8 cellular contexts compared by ENCODE assay signal in the genomic region with DNA sequence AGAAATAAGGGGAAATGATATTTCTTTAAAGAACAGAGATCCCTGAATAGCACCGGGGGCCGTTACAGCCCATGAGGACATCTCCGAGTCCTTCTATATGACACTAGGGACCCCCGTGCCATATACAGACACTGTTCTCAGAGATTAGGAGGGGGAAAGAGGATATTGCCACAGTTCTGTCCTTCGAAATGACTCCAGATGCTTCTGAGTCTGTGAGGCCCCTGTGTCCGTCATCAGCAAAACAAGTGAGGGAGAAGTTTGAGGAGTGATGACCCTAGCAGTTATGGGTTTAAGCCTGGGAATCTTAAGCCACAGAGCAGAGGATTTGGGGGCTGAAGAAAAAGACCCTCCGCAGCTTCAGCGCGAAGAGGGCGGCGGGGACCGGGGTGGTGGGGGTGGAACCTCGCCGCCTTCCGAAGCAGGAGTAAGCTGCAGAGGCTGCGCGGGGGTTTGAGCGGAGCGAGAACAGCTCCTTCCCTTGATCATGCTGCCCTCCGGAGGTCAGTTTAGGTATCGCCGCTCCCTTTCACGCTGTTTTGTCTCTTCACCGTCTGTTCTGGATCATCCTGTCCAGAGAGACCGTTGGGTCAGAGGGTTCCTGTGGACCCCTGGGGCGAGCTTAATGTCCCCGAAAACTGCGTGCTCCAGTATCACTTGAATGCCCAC. TPM values are rescaled to one million over a fixed set of nuclear protein-coding genes. Genes with fewer than 3 reads are reported as not detected.
DNase-seq lines count a peak whose midpoint lies in the region; ATAC-seq and TF ChIP-seq lines count a peak whose summit lies in the region.

No MANE protein-coding gene starts in this region.

- H3K4me3 Mint-ChIP-seq in central memory CD8-positive, alpha-beta T cell, result peak overlapping the region; percentile 87

- H3K36me3 Mint-ChIP-seq in central memory CD8-positive, alpha-beta T cell (ENCODE audit: insufficient read depth), result peaks cover 21% of the 10 kb centered on the region

- TF ChIP-seq CTCF in GM12872 (IDR thresholded peaks at IDR 0.05; ENCODE audit: insufficient read depth, low read depth, low read length), result peak; percentile 98

- peak; percentile 50 for ATAC-seq in HG03354 (IDR thresholded peaks at IDR 0.05; ENCODE audit: poor library complexity, severe bottlenecking, unreplicated experiment)
- peak; percentile 38 for ATAC-seq in central memory CD8-positive, alpha-beta T cell (replicated peaks; ENCODE audit: extremely low read depth, poor library complexity, severe bottlenecking)
- ATAC-seq in HG02571 (IDR thresholded peaks at IDR 0.05; ENCODE audit: unreplicated experiment), result no peak

- H3K27ac Mint-ChIP-seq in central memory CD8-positive, alpha-beta T cell (ENCODE audit: low read depth), result peak overlapping the region; percentile 93

- H3K4me1 Mint-ChIP-seq in central memory CD8-positive, alpha-beta T cell, result peaks cover 36% of the 10 kb centered on the region

- no peaks in the 10 kb centered on the region for H3K27me3 Mint-ChIP-seq in central memory CD8-positive, alpha-beta T cell

- H3K9me3 Mint-ChIP-seq in central memory CD8-positive, alpha-beta T cell, result no peaks in the 10 kb centered on the region

- DNase-seq in NCI-H460 (ENCODE audit: extremely low read depth, low read depth), result peak; percentile 80
- peak; percentile 93 for DNase-seq in activated CD4-positive, CD25-positive, alpha-beta regulatory T cell treated with anti-CD3 and anti-CD28 coated beads, Interleukin-2, amount 50 U/mL, for 72 hours
- peak; percentile 86 to 95 for DNase-seq in central memory CD8-positive, alpha-beta T cell (ENCODE audit: low spot score in 2 of 2)
- DNase-seq in islet precursor cell, result peak; percentile 90
- peak; percentile 78 to 95 for DNase-seq in stimulated activated CD4-positive, alpha-beta T cell treated with anti-CD3 and anti-CD28 coated beads, Interleukin-12 subunit alpha, Interleukin-12 subunit beta, amount 100 ng/mL, for 24 hours (ENCODE audit: low read depth in 2 of 2)

RNA-seq across cellular contexts. Expression of gene VPS52, which starts 23.6 kb away (rescaled TPM):
- 36.0 and 39.7 TPM in 2 replicates for total RNA-seq in NCI-H460 (2014; rRNA removed; shearing (Covaris generic))
- 57.1 and 57.6 TPM in 2 replicates for polyA plus RNA-seq in NCI-H460 (2014; cell fraction: nucleus; rRNA removed)

RNA-seq across cellular contexts. Expression of gene RPS18, which starts 23.8 kb away (rescaled TPM):
- total RNA-seq in NCI-H460 (2014; rRNA removed; shearing (Covaris generic)), result 4,945 and 5,414 TPM in 2 replicates
- polyA plus RNA-seq in NCI-H460 (2014; cell fraction: nucleus; rRNA removed), result 2,196 and 2,697 TPM in 2 replicates

RNA-seq across cellular contexts. Expression of gene B3GALT4, which starts 28.8 kb away (rescaled TPM):
- total RNA-seq in NCI-H460 (2014; rRNA removed; shearing (Covaris generic)), result 0.69 and 1.8 TPM in 2 replicates
- polyA plus RNA-seq in NCI-H460 (2014; cell fraction: nucleus; rRNA removed), result 0.86 and 1.4 TPM in 2 replicates

RNA-seq across cellular contexts. Expression of gene RING1, which starts 39.8 kb away (rescaled TPM):
- 8.7 and 10.8 TPM in 2 replicates for total RNA-seq in NCI-H460 (2014; rRNA removed; shearing (Covaris generic))
- 29.7 and 31.9 TPM in 2 replicates for polyA plus RNA-seq in NCI-H460 (2014; cell fraction: nucleus; rRNA removed)

RNA-seq across cellular contexts. Expression of gene WDR46, which starts 40.9 kb away (rescaled TPM):
- 28.8 and 29.4 TPM in 2 replicates for total RNA-seq in NCI-H460 (2014; rRNA removed; shearing (Covaris generic))
- 82.6 and 112 TPM in 2 replicates for polyA plus RNA-seq in NCI-H460 (2014; cell fraction: nucleus; rRNA removed)
